In genomic region chr5:82425591-82425990, GRCh38 we compare ENCODE assay signal across 30 cellular contexts.
DNase-seq lines count a peak whose midpoint lies in the region; ATAC-seq and TF ChIP-seq lines count a peak whose summit lies in the region.
"Had no signal": no experiment of that assay in that cellular context is flagged by ENCODE, and none has a peak within 500 bp of the region (broad histone marks: within the 10 kb centered on the region; RNA-seq: fewer than 3 reads in every experiment).

No MANE protein-coding gene starts in this region.

- H3K9me3 ChIP-seq in esophagus muscularis mucosa = no peaks in the 10 kb centered on the region
- H3K9me3 ChIP-seq: A549, thoracic aorta had no signal

- H3K4me1 Mint-ChIP-seq in WTC11 = peaks cover 4% of the 10 kb centered on the region; the same call in 1 of the 2 replicates
- peaks cover 0 to 22% of the 10 kb centered on the region in 2 donors for H3K4me1 Mint-ChIP-seq in natural killer cell treated with Interleukin-12 subunit alpha and Interleukin-12 subunit beta and Interleukin-15 and Interleukin-18, amount 100 ng/mL, for 72 hours (ENCODE audit: low read depth in 2 of 2)
- H3K4me1 Mint-ChIP-seq: activated CD4-positive, alpha-beta T cell treated with anti-CD3 and anti-CD28 coated beads for 36 hours had no signal

- ATAC-seq in left ventricle myocardium superior (peak; percentile 25), WTC11 (no peak), HG03354 (IDR thresholded peaks at IDR 0.05; ENCODE audit: poor library complexity, severe bottlenecking, unreplicated experiment) (no peak)
- no peak for ATAC-seq in natural killer cell treated with Interleukin-12 subunit alpha and Interleukin-12 subunit beta and Interleukin-15 and Interleukin-18, amount 100 ng/mL, for 72 hours
- ATAC-seq: A549; activated CD4-positive, alpha-beta T cell treated with anti-CD3 and anti-CD28 coated beads for 36 hours; activated CD8-positive, alpha-beta T cell treated with anti-CD3 and anti-CD28 coated beads for 36 hours; naive thymus-derived CD4-positive, alpha-beta T cell; Panc1 had no signal

- CTCF ChIA-PET in WTC11 (lab: Charles Lee) = no interaction called here

- WGBS in esophagus muscularis mucosa = 61% methylated on average over 3 of the region's 3 CpGs

- peaks cover 4% of the 10 kb centered on the region; the same call in 1 of the 2 replicates for H3K27me3 Mint-ChIP-seq in WTC11 (ENCODE audit: low read depth)
- H3K27me3 Mint-ChIP-seq in natural killer cell treated with Interleukin-12 subunit alpha and Interleukin-12 subunit beta and Interleukin-15 and Interleukin-18, amount 100 ng/mL, for 72 hours = no peaks in the 10 kb centered on the region
- H3K27me3 Mint-ChIP-seq: activated CD4-positive, alpha-beta T cell treated with anti-CD3 and anti-CD28 coated beads for 36 hours had no signal

- TF ChIP-seq POLR2A in esophagus muscularis mucosa (IDR thresholded peaks at IDR 0.05; ENCODE audit: low read depth) = no peak

- no peaks in the 10 kb centered on the region for H3K36me3 ChIP-seq in esophagus muscularis mucosa
- H3K36me3 ChIP-seq: thoracic aorta had no signal

- intact Hi-C loops in left ventricle myocardium superior (cut with micrococcal nuclease) = no loop called here
- intact Hi-C loops in cardiac septum (cut with DNase I) = no loop called here
- intact Hi-C loops in esophagus muscularis mucosa (cut with DNase I) = no loop called here
- intact Hi-C loops in posterior vena cava (cut with DNase I) = no loop called here

- no peak overlapping the region for H3K4me3 Mint-ChIP-seq in WTC11
- H3K4me3 Mint-ChIP-seq in natural killer cell treated with Interleukin-12 subunit alpha and Interleukin-12 subunit beta and Interleukin-15 and Interleukin-18, amount 100 ng/mL, for 72 hours = no peak overlapping the region
- H3K4me3 Mint-ChIP-seq: activated CD4-positive, alpha-beta T cell treated with anti-CD3 and anti-CD28 coated beads for 36 hours; activated CD8-positive, alpha-beta T cell treated with anti-CD3 and anti-CD28 coated beads for 36 hours; activated T-helper 1 cell treated with anti-CD3 and anti-CD28 coated beads, Interleukin-12 subunit alpha, Interleukin-12 subunit beta, Interleukin-2, Interleukin-4 antibody, amounts not matched to agents 30 ng/mL and 10 ng/mL and 1 ng/mL, durations not matched to agents 14 hours and 24 hours and 36 hours; mesothelial cell of epicardium; naive thymus-derived CD4-positive, alpha-beta T cell had no signal

- no peaks in the 10 kb centered on the region for H3K27me3 ChIP-seq in esophagus muscularis mucosa

- TF ChIP-seq EP300 in esophagus muscularis mucosa (IDR thresholded peaks at IDR 0.05) = no peak

- peaks cover 0 to 20% (median 3%) of the 10 kb centered on the region in 4 donors for H3K4me1 ChIP-seq in esophagus muscularis mucosa

- no peak overlapping the region for H3K27ac ChIP-seq in esophagus muscularis mucosa (replicated peaks in 1 of 4)
- H3K27ac ChIP-seq: A549, GM23248, thoracic aorta had no signal

- DNase-seq in left ventricle myocardium superior (no peak), cardiac septum (ENCODE audit: low spot score) (no peak), esophagus muscularis mucosa (ENCODE audit: extremely low spot score) (peak; percentile 57), posterior vena cava (ENCODE audit: low spot score) (peak; percentile 81), WTC11 (ENCODE audit: low spot score) (no peak), NAMALWA (ENCODE audit: low spot score) (no peak)
- DNase-seq in natural killer cell treated with Interleukin-12 subunit alpha and Interleukin-12 subunit beta and Interleukin-15 and Interleukin-18, amount 100 ng/mL, for 72 hours (ENCODE audit: low spot score) = no peak
- DNase-seq: activated CD4-positive, alpha-beta T cell treated with anti-CD3 and anti-CD28 coated beads for 36 hours; activated CD8-positive, alpha-beta memory T cell treated with anti-CD3 and anti-CD28 coated beads, Interleukin-2, amount 50 U/mL, for 48 hours; activated CD8-positive, alpha-beta T cell treated with anti-CD3 and anti-CD28 coated beads for 36 hours; activated naive CD4-positive, alpha-beta T cell treated with Interleukin-2 at 50 U/mL for 16 hours; DMS79; foreskin fibroblast; GDM1; GM23248; head of caudate nucleus; islet precursor cell; naive thymus-derived CD4-positive, alpha-beta T cell; NCI-H1092; NCI-H187 treated with DMSO at 0.1 percent for 48 hours; NCI-H526; stimulated activated CD4-positive, alpha-beta T cell treated with anti-CD3 and anti-CD28 coated beads, Interleukin-1b, Interleukin-23, amount 100 ng/mL, for 48 hours; stimulated activated naive CD4-positive, alpha-beta T cell treated with Interleukin-2 at 50 U/mL for 16 hours; SW 1271 had no signal

- POLR2A ChIA-PET in WTC11 (lab: Charles Lee) = no interaction called here

- H3K27ac Mint-ChIP-seq in WTC11 = no peak overlapping the region
- no peak overlapping the region for H3K27ac Mint-ChIP-seq in natural killer cell treated with Interleukin-12 subunit alpha and Interleukin-12 subunit beta and Interleukin-15 and Interleukin-18, amount 100 ng/mL, for 72 hours
- H3K27ac Mint-ChIP-seq: activated CD4-positive, alpha-beta T cell treated with anti-CD3 and anti-CD28 coated beads for 36 hours; activated CD8-positive, alpha-beta T cell treated with anti-CD3 and anti-CD28 coated beads for 36 hours; activated T-helper 1 cell treated with anti-CD3 and anti-CD28 coated beads, Interleukin-12 subunit alpha, Interleukin-12 subunit beta, Interleukin-2, Interleukin-4 antibody, amounts not matched to agents 30 ng/mL and 10 ng/mL and 1 ng/mL, durations not matched to agents 14 hours and 24 hours and 36 hours; mesothelial cell of epicardium; naive thymus-derived CD4-positive, alpha-beta T cell had no signal

- H3K4me3 ChIP-seq in esophagus muscularis mucosa = no peak overlapping the region
- H3K4me3 ChIP-seq: A549, GM23248, thoracic aorta had no signal

- peaks cover 3% of the 10 kb centered on the region; the same call in 1 of the 2 replicates for H3K36me3 Mint-ChIP-seq in WTC11
- H3K36me3 Mint-ChIP-seq in natural killer cell treated with Interleukin-12 subunit alpha and Interleukin-12 subunit beta and Interleukin-15 and Interleukin-18, amount 100 ng/mL, for 72 hours = no peaks in the 10 kb centered on the region
- H3K36me3 Mint-ChIP-seq: naive thymus-derived CD4-positive, alpha-beta T cell had no signal

- no peak for TF ChIP-seq CTCF in esophagus muscularis mucosa (IDR thresholded peaks at IDR 0.05)
- TF ChIP-seq CTCF in WTC11 (IDR thresholded peaks at IDR 0.05) = no peak

- peaks cover 14% of the 10 kb centered on the region for H3K9me3 Mint-ChIP-seq in WTC11
- H3K9me3 Mint-ChIP-seq in natural killer cell treated with Interleukin-12 subunit alpha and Interleukin-12 subunit beta and Interleukin-15 and Interleukin-18, amount 100 ng/mL, for 72 hours = peaks cover 2% of the 10 kb centered on the region
- H3K9me3 Mint-ChIP-seq: activated CD8-positive, alpha-beta T cell treated with anti-CD3 and anti-CD28 coated beads for 36 hours had no signal

TF ChIP-seq in WTC11, 78 proteins besides CTCF, POLR2A, EP300 and RAD21 (continues in another document):
- TF ChIP-seq ETV6 (CRISPR knock-in tag; IDR thresholded peaks at IDR 0.05) = no peak
- TF ChIP-seq ARID4B (CRISPR knock-in tag; IDR thresholded peaks at IDR 0.05; ENCODE audit: borderline replicate concordance) = no peak
- no peak for TF ChIP-seq USF2 (CRISPR knock-in tag; IDR thresholded peaks at IDR 0.05)
- TF ChIP-seq SP1 (CRISPR knock-in tag; conservative IDR thresholded peaks at IDR 0.05) = no peak

Comparison
In these comparisons a context has a peak if more than half of its experiments do, and no peak if none do; other contexts are left out.
1. DNase-seq: peak in esophagus muscularis mucosa (single experiment) and posterior vena cava (single experiment); none in left ventricle myocardium superior (single experiment), cardiac septum (single experiment), WTC11 (single experiment), natural killer cell treated with Interleukin-12 subunit alpha and Interleukin-12 subunit beta and Interleukin-15 and Interleukin-18, amount 100 ng/mL, for 72 hours (single experiment) and NAMALWA (single experiment).